Comparison of ENCODE assay signal across 8 cellular contexts in genomic region chr17:47895856-47896671, GRCh38. TPM values are rescaled to one million over a fixed set of nuclear protein-coding genes. Genes with fewer than 3 reads are reported as not detected.
DNase-seq lines count a peak whose midpoint lies in the region; ATAC-seq and TF ChIP-seq lines count a peak whose summit lies in the region.

TSS of gene SP2 (plus strand) at chr17:47896236. CDS start at chr17:47896287, 51 bp downstream.

- peak; percentile 98 for DNase-seq in GM13977 (ENCODE audit: low spot score)
- DNase-seq in NCI-H1694 (lab: John Stamatoyannopoulos, UW): peak; percentile 100
- DNase-seq in amniotic stem cell (lab: John Stamatoyannopoulos, UW): peak; percentile 100
- DNase-seq in left cardiac atrium: peak; percentile 98
- DNase-seq in posterior vena cava (ENCODE audit: low spot score): peak; percentile 99
- DNase-seq in ureter (ENCODE audit: low spot score): peak; percentile 100

- H3K27me3 Mint-ChIP-seq in T-helper 1 cell treated with Interleukin-12 subunit alpha and Interleukin-12 subunit beta and Interleukin-4 antibody, amounts not matched to agents 30 μg/mL and 1 μg/mL, for 36 hours (ENCODE audit: low read depth): no peaks in the 10 kb centered on the region

- ATAC-seq in HG02884 (IDR thresholded peaks at IDR 0.05; ENCODE audit: unreplicated experiment) (peak; percentile 83), left cardiac atrium (peak; percentile 94 to 97)

- peak; percentile 15 for TF ChIP-seq CTCF in GM13977 (IDR thresholded peaks at IDR 0.05; ENCODE audit: extremely low read depth, insufficient read depth, missing control alignments)

- H3K27ac Mint-ChIP-seq in T-helper 1 cell treated with Interleukin-12 subunit alpha and Interleukin-12 subunit beta and Interleukin-4 antibody, amounts not matched to agents 30 μg/mL and 1 μg/mL, for 36 hours: peak within 1 kb of the TSS; percentile 99

- peak within 1 kb of the TSS; percentile 98 for H3K4me3 Mint-ChIP-seq in T-helper 1 cell treated with Interleukin-12 subunit alpha and Interleukin-12 subunit beta and Interleukin-4 antibody, amounts not matched to agents 30 μg/mL and 1 μg/mL, for 36 hours

- H3K9me3 Mint-ChIP-seq in T-helper 1 cell treated with Interleukin-12 subunit alpha and Interleukin-12 subunit beta and Interleukin-4 antibody, amounts not matched to agents 30 μg/mL and 1 μg/mL, for 36 hours: no peaks in the 10 kb centered on the region

- peaks cover 16% of the 10 kb centered on the region for H3K36me3 Mint-ChIP-seq in T-helper 1 cell treated with Interleukin-12 subunit alpha and Interleukin-12 subunit beta and Interleukin-4 antibody, amounts not matched to agents 30 μg/mL and 1 μg/mL, for 36 hours (ENCODE audit: low read depth)

- in situ Hi-C loops in GM13977 (cut with MboI; ENCODE audit: low pct_unique_long_range_greater_than_20kb, low sequenced_read_pairs, unreplicated experiment): no loop called here

- intact Hi-C loops in left cardiac atrium (cut with DNase I) (loop anchor here (2.0 to 10.0 kb wide), 3 partner anchors 49 to 75 kb away; partner anchors contain the start of genes CDK5RAP3 (in 1 of the 2) and PNPO (in 1 of the 2)), posterior vena cava (cut with DNase I) (loop anchor here (5.0 kb wide), 2 partner anchors 46 to 51 kb away; partner anchors contain the start of gene PNPO (in 1 of the 2))

- peaks cover 32% of the 10 kb centered on the region for H3K4me1 Mint-ChIP-seq in T-helper 1 cell treated with Interleukin-12 subunit alpha and Interleukin-12 subunit beta and Interleukin-4 antibody, amounts not matched to agents 30 μg/mL and 1 μg/mL, for 36 hours (ENCODE audit: low read depth)

RNA-seq across cellular contexts. Expression of gene SP2, which starts in this region (rescaled TPM):
- total RNA-seq in left cardiac atrium: 10 to 100 TPM; 12.6 to 14.1 TPM
- 10 to 100 TPM; 13.0 to 15.8 TPM for total RNA-seq in posterior vena cava
- 22.7 TPM for total RNA-seq in ureter

Comparison
In these comparisons a context has a peak if more than half of its experiments do, and no peak if none do; other contexts are left out.
1. Peak in every context shown above with its lines: DNase-seq and ATAC-seq.